8 cellular contexts compared by ENCODE assay signal in genomic region chr2:231642631-231643493, GRCh38. TPM values are rescaled to one million over a fixed set of nuclear protein-coding genes. Genes with fewer than 3 reads are reported as not detected.
DNase-seq lines count a peak whose midpoint lies in the region; ATAC-seq, FAIRE-seq and TF ChIP-seq lines count a peak whose summit lies in the region.

No MANE protein-coding gene starts in this region.

- peak; percentile 62 for ATAC-seq in HG02884 (IDR thresholded peaks at IDR 0.05; ENCODE audit: unreplicated experiment)

- H3K9me3 ChIP-seq in vagina, result no peaks in the 10 kb centered on the region

- peaks cover 38% of the 10 kb centered on the region for H3K4me1 ChIP-seq in vagina

- H3K27ac ChIP-seq in vagina, result peak overlapping the region; percentile 92

- peak in 1 of 2 donors; percentile 5 for TF ChIP-seq POLR2A in vagina (IDR thresholded peaks at IDR 0.05)

- DNase-seq in GM06990 (ENCODE audit: extremely low read depth, insufficient read length) (peak; percentile 62), RCC 7860 (ENCODE audit: low spot score) (peak; percentile 94), fibroblast of villous mesenchyme (ENCODE audit: low read depth) (peak; percentile 97), pulmonary artery endothelial cell (ENCODE audit: low read depth, low spot score) (peak; percentile 83), vagina (ENCODE audit: extremely low spot score in 2 of 2) (peak in 1 of 2 donors; percentile 97), germinal center (ENCODE audit: low spot score) (no peak)
- peak; percentile 42 for DNase-seq in activated T-helper 9 cell treated with anti-CD3 and anti-CD28 coated beads, Interleukin-2, amount 50 U/mL, for 16 hours (ENCODE audit: low read depth)

- peak overlapping the region; percentile 52 for H3K4me3 ChIP-seq in GM06990 (replicated peaks; ENCODE audit: low read depth, low read length)
- H3K4me3 ChIP-seq in fibroblast of villous mesenchyme (ENCODE audit: low read depth, low read length), result peak overlapping the region; percentile 28
- H3K4me3 ChIP-seq in vagina, result peak overlapping the region; percentile 25 to 27

- TF ChIP-seq CTCF in GM06990 (IDR thresholded peaks at IDR 0.05; ENCODE audit: insufficient read depth, low read length, poor library complexity, severe bottlenecking), result no peak
- no peak for TF ChIP-seq CTCF in fibroblast of villous mesenchyme (IDR thresholded peaks at IDR 0.05; ENCODE audit: insufficient read depth, low read depth, low read length)
- TF ChIP-seq CTCF in vagina (IDR thresholded peaks at IDR 0.05), result no peak

- intact Hi-C loops in vagina (cut with DNase I), result loop anchor here (2.0 kb wide), 1 partner anchor 28 kb away; no protein-coding TSS in a partner anchor

- H3K36me3 ChIP-seq in GM06990 (ENCODE audit: control insufficient read depth, insufficient read depth, low read length) (no peaks in the 10 kb centered on the region), vagina (no peaks in the 10 kb centered on the region)

- H3K27me3 ChIP-seq in GM06990 (replicated peaks; ENCODE audit: control insufficient read depth, insufficient read depth, low read length) (no peaks in the 10 kb centered on the region), vagina (no peaks in the 10 kb centered on the region)

- peak; percentile 93 for FAIRE-seq in RCC 7860 (lab: Jason Lieb, UNC)

RNA-seq across cellular contexts. Expression of gene TEX44, which starts 50.2 kb away (rescaled TPM):
- total RNA-seq in fibroblast of villous mesenchyme, result not detected in 2 replicates
- not detected in 2 replicates for total RNA-seq in pulmonary artery endothelial cell
- not detected for total RNA-seq in vagina
